ENCODE assay signal across 14 cellular contexts in the genomic region with DNA sequence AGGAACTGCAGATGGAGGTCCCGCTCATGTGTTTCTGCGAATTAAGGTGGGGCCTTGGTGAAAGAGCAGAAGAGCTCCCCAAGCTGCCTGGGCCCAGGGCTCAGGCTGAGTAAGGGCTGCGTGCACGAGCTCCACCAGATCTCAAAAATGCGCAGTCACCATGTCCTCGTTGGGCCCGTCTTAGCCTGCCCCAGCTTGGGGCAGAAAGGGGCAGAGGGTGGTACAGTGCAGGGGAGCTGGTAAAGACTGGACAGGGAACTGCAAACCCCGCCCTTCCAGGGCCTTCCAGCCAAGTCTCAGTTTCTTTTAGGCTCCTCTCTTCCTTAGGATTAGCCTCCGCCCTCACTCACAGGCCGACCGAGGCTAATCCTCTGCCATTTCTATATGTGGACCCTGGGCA.
A peak's percentile ranks its signal among the peaks of the same experiment; 100 is the strongest.
DNase-seq lines count a peak whose midpoint lies in the region; TF ChIP-seq lines count a peak whose summit lies in the region.
"Had no signal": no experiment of that assay in that cellular context is flagged by ENCODE, and none has a peak within 500 bp of the region (broad histone marks: within the 10 kb centered on the region; RNA-seq: fewer than 3 reads in every experiment).

No MANE protein-coding gene starts in this region.

- no peaks in the 10 kb centered on the region for H3K36me3 ChIP-seq in BLaER1 treated with 17β-estradiol and CSF1 and Interleukin-3, amounts not matched to agents 10 nM and 100 nM
- no peaks in the 10 kb centered on the region for H3K36me3 ChIP-seq in WERI-Rb-1
- H3K36me3 ChIP-seq in Karpas-422 (ENCODE audit: insufficient read depth, low read length) = no peaks in the 10 kb centered on the region
- H3K36me3 ChIP-seq in right atrium auricular region = no peaks in the 10 kb centered on the region

- no peak overlapping the region for H3K4me3 ChIP-seq in BLaER1 treated with 17β-estradiol and CSF1 and Interleukin-3, amounts not matched to agents 10 nM and 100 nM
- no peak overlapping the region for H3K4me3 ChIP-seq in WERI-Rb-1 (ENCODE audit: low read depth, low read length)
- H3K4me3 ChIP-seq in Karpas-422 (ENCODE audit: low read length) = no peak overlapping the region
- H3K4me3 ChIP-seq in right atrium auricular region = no peak overlapping the region
- H3K4me3 ChIP-seq: GM23338 had no signal

- H3K9me3 ChIP-seq in BLaER1 treated with 17β-estradiol and CSF1 and Interleukin-3, amounts not matched to agents 10 nM and 100 nM (replicated peaks in 1 of 11) = peaks cover 0 to 7% (median 4%) of the 10 kb centered on the region in 11 experiments; a peak in 11 of 22 replicates
- peaks cover 7% of the 10 kb centered on the region for H3K9me3 ChIP-seq in WERI-Rb-1 (ENCODE audit: severe bottlenecking)
- H3K9me3 ChIP-seq in Karpas-422 (ENCODE audit: low read length) = no peaks in the 10 kb centered on the region
- no peaks in the 10 kb centered on the region for H3K9me3 ChIP-seq in right atrium auricular region

- no peak overlapping the region for H2AFZ ChIP-seq in Karpas-422 (ENCODE audit: low read length)
- H2AFZ ChIP-seq: GM23338 had no signal

- H3K27ac ChIP-seq in BLaER1 treated with 17β-estradiol and CSF1 and Interleukin-3, amounts not matched to agents 10 nM and 100 nM = no peak overlapping the region
- no peak overlapping the region for H3K27ac ChIP-seq in WERI-Rb-1
- no peak overlapping the region for H3K27ac ChIP-seq in Karpas-422 (ENCODE audit: low read length)
- H3K27ac ChIP-seq in right atrium auricular region = no peak overlapping the region

- no peak overlapping the region for H3K9ac ChIP-seq in BLaER1 treated with 17β-estradiol and CSF1 and Interleukin-3, amounts not matched to agents 10 nM and 100 nM
- no peak overlapping the region for H3K9ac ChIP-seq in Karpas-422 (ENCODE audit: low read length)

- DNase-seq in WERI-Rb-1 (peak; percentile 58), islet precursor cell (peak; percentile 31), hippocampal formation (lab: John Stamatoyannopoulos, UW) (no peak), Karpas-422 (no peak), right atrium auricular region (ENCODE audit: low spot score) (no peak)
- DNase-seq: Calu3; CD4-positive, alpha-beta T cell; COR-L47; DMS53; DMS79 treated with DMSO at 0.1 percent for 48 hours; GF-D8; H9 had no signal

- peak overlapping the region in 6 of 11 experiments; percentile 1 to 39 (median 24); a peak in 9 of 22 replicates for H3K4me2 ChIP-seq in BLaER1 treated with 17β-estradiol and CSF1 and Interleukin-3, amounts not matched to agents 10 nM and 100 nM
- no peak overlapping the region for H3K4me2 ChIP-seq in Karpas-422 (ENCODE audit: low read depth, low read length, poor library complexity, severe bottlenecking)
- H3K4me2 ChIP-seq: GM23338 had no signal

- peaks cover 0 to 11% (median 0%) of the 10 kb centered on the region in 10 experiments; a peak in 5 of 20 replicates for H3K4me1 ChIP-seq in BLaER1 treated with 17β-estradiol and CSF1 and Interleukin-3, amounts not matched to agents 10 nM and 100 nM
- H3K4me1 ChIP-seq in Karpas-422 (ENCODE audit: low read length) (no peaks in the 10 kb centered on the region), right atrium auricular region (no peaks in the 10 kb centered on the region)

- H3K27me3 ChIP-seq in BLaER1 treated with 17β-estradiol and CSF1 and Interleukin-3, amounts not matched to agents 10 nM and 100 nM = no peaks in the 10 kb centered on the region
- H3K27me3 ChIP-seq in WERI-Rb-1 (ENCODE audit: insufficient read depth, low read depth, severe bottlenecking) (no peaks in the 10 kb centered on the region), Karpas-422 (ENCODE audit: low read length) (no peaks in the 10 kb centered on the region), right atrium auricular region (no peaks in the 10 kb centered on the region)

- no peaks in the 10 kb centered on the region for H4K20me1 ChIP-seq in BLaER1 treated with 17β-estradiol and CSF1 and Interleukin-3, amounts not matched to agents 10 nM and 100 nM
- H4K20me1 ChIP-seq in Karpas-422 (ENCODE audit: insufficient read depth, low read depth, low read length) = no peaks in the 10 kb centered on the region

- no peaks in the 10 kb centered on the region for H3K79me2 ChIP-seq in Karpas-422 (ENCODE audit: low read length)

- H3K9me2 ChIP-seq in Karpas-422 (replicated peaks; ENCODE audit: insufficient read depth, low read length) = no peaks in the 10 kb centered on the region

- no peak for TF ChIP-seq CTCF in WERI-Rb-1 (IDR thresholded peaks at IDR 0.05; ENCODE audit: low read depth, low read length)
- TF ChIP-seq CTCF in right atrium auricular region (IDR thresholded peaks at IDR 0.05) = no peak

Comparison
In these comparisons a context has a peak if more than half of its experiments do, and no peak if none do; other contexts are left out.
1. DNase-seq: peak in WERI-Rb-1 (single experiment) and islet precursor cell (single experiment); none in hippocampal formation (0 of 2), Karpas-422 (single experiment) and right atrium auricular region (single experiment).